11 cellular contexts compared by ENCODE assay signal in genomic region chr7:120064565-120064964, GRCh38.
A peak's percentile ranks its signal among the peaks of the same experiment; 100 is the strongest.
DNase-seq lines count a peak whose midpoint lies in the region; ATAC-seq and TF ChIP-seq lines count a peak whose summit lies in the region.
"Had no signal": no experiment of that assay in that cellular context is flagged by ENCODE, and none has a peak within 500 bp of the region (broad histone marks: within the 10 kb centered on the region; RNA-seq: fewer than 3 reads in every experiment).

No MANE protein-coding gene starts in this region.

- H3K4me3 ChIP-seq in fibroblast of villous mesenchyme (ENCODE audit: low read depth, low read length) (no peak overlapping the region), GM23338 (no peak overlapping the region), heart left ventricle (no peak overlapping the region)
- H3K4me3 ChIP-seq: SK-N-MC had no signal

- no peak overlapping the region for H2BK20ac ChIP-seq in H9 (ENCODE audit: low read depth, low read length, poor library complexity, severe bottlenecking)

- H3K18ac ChIP-seq in H9 (ENCODE audit: insufficient read length, low read depth, low read length): no peak overlapping the region

- ATAC-seq in GM18502 (IDR thresholded peaks at IDR 0.05; ENCODE audit: poor library complexity, unreplicated experiment) (peak; percentile 88), GM21529 (IDR thresholded peaks at IDR 0.05; ENCODE audit: unreplicated experiment) (peak; percentile 91), HG03439 (IDR thresholded peaks at IDR 0.05; ENCODE audit: unreplicated experiment) (peak; percentile 91), GM23338 (no peak), heart left ventricle (no peak)

- no peak overlapping the region for H3K9ac ChIP-seq in H9 (ENCODE audit: extremely low read depth, insufficient read length, low read length)

- no peak for TF ChIP-seq CTCF in fibroblast of villous mesenchyme (IDR thresholded peaks at IDR 0.05; ENCODE audit: insufficient read depth, low read depth, low read length)
- TF ChIP-seq CTCF in GM23338 (conservative IDR thresholded peaks at IDR 0.05; ENCODE audit: low read depth in 2 of 2): no peak
- no peak for TF ChIP-seq CTCF in H9 (conservative IDR thresholded peaks at IDR 0.05)
- TF ChIP-seq CTCF in heart left ventricle (IDR thresholded peaks at IDR 0.05): no peak

- no peak overlapping the region for H3K23ac ChIP-seq in H9 (ENCODE audit: insufficient read length, low read depth, low read length)

- H3K4me3 Mint-ChIP-seq in GM23338: no peak overlapping the region
- H3K4me3 Mint-ChIP-seq in H9: no peak overlapping the region
- H3K4me3 Mint-ChIP-seq: memory B cell had no signal

- H2AFZ ChIP-seq in GM23338: no peak overlapping the region
- H2AFZ ChIP-seq in H9 (ENCODE audit: low read length): no peak overlapping the region

- H4K20me1 ChIP-seq in GM23338 (replicated peaks; ENCODE audit: insufficient read depth): no peaks in the 10 kb centered on the region
- H4K20me1 ChIP-seq in H9 (ENCODE audit: control insufficient read depth, insufficient read depth, insufficient read length): no peaks in the 10 kb centered on the region

- H3K79me2 ChIP-seq in GM23338 (replicated peaks; ENCODE audit: insufficient read depth): no peaks in the 10 kb centered on the region
- no peaks in the 10 kb centered on the region for H3K79me2 ChIP-seq in H9 (ENCODE audit: insufficient read depth, low read length)

- no peaks in the 10 kb centered on the region for H3K79me1 ChIP-seq in H9 (ENCODE audit: insufficient read depth, low read depth, low read length, poor library complexity, severe bottlenecking)

- H3K9me3 ChIP-seq in H9 (ENCODE audit: control insufficient read depth, low read depth, low read length) (no peaks in the 10 kb centered on the region), heart left ventricle (no peaks in the 10 kb centered on the region)

- no peak overlapping the region for H2AK5ac ChIP-seq in H9 (ENCODE audit: insufficient read length, low read length)

- no peak overlapping the region for H2BK120ac ChIP-seq in H9 (ENCODE audit: low read depth, low read length, poor library complexity, severe bottlenecking)

- H2BK15ac ChIP-seq in H9 (ENCODE audit: low read depth, low read length): no peak overlapping the region

- H2BK12ac ChIP-seq in H9 (ENCODE audit: insufficient read length, low read depth, low read length): no peak overlapping the region

- H3K27me3 ChIP-seq in GM23338 (ENCODE audit: insufficient read depth) (no peaks in the 10 kb centered on the region), H9 (ENCODE audit: insufficient read depth, low read length) (no peaks in the 10 kb centered on the region), heart left ventricle (no peaks in the 10 kb centered on the region)

- no peak overlapping the region for H2BK5ac ChIP-seq in H9 (ENCODE audit: insufficient read length, low read length)

- H3K27ac ChIP-seq in GM23338 (ENCODE audit: low read depth) (no peak overlapping the region), H9 (ENCODE audit: insufficient read length, low read depth, low read length) (no peak overlapping the region), heart left ventricle (no peak overlapping the region)
- H3K27ac ChIP-seq: SK-N-MC had no signal

- no peak for TF ChIP-seq POLR2A in heart left ventricle (IDR thresholded peaks at IDR 0.05)

- H3K14ac ChIP-seq in H9 (ENCODE audit: insufficient read depth, low read length): no peak overlapping the region

- DNase-seq in fibroblast of villous mesenchyme (ENCODE audit: low read depth) (peak; percentile 95), GM23338 (ENCODE audit: low spot score) (no peak), H9 (no peak), LoVo (ENCODE audit: low spot score) (no peak), heart left ventricle (no peak)
- DNase-seq: stimulated activated CD4-positive, alpha-beta T cell treated with anti-CD3 and anti-CD28 coated beads, Interleukin-1b, Interleukin-23, amount 100 ng/mL, for 48 hours had no signal

- H3K36me3 ChIP-seq in GM23338 (ENCODE audit: insufficient read depth) (no peaks in the 10 kb centered on the region), heart left ventricle (no peaks in the 10 kb centered on the region)

- no peaks in the 10 kb centered on the region for H3K4me1 ChIP-seq in GM23338 (ENCODE audit: insufficient read depth)
- H3K4me1 ChIP-seq in H9 (ENCODE audit: insufficient read depth, low read length): no peaks in the 10 kb centered on the region
- no peaks in the 10 kb centered on the region for H3K4me1 ChIP-seq in heart left ventricle

- intact Hi-C loops in heart left ventricle (cut with DNase I): no loop called here

- H3K27me3 Mint-ChIP-seq in GM23338 (ENCODE audit: insufficient read depth, low read depth, poor library complexity): no peaks in the 10 kb centered on the region
- H3K27me3 Mint-ChIP-seq in H9 (ENCODE audit: low read depth): no peaks in the 10 kb centered on the region
- H3K27me3 Mint-ChIP-seq: memory B cell had no signal

- peaks cover 33% of the 10 kb centered on the region for H3K9me3 Mint-ChIP-seq in GM23338
- H3K9me3 Mint-ChIP-seq in H9: peaks cover 26 to 31% of the 10 kb centered on the region in 2 experiments

- no peak overlapping the region for H3K4ac ChIP-seq in H9 (ENCODE audit: low read depth, low read length)

- H3K36me3 Mint-ChIP-seq in GM23338 (ENCODE audit: low read depth) (peaks cover 30% of the 10 kb centered on the region), H9 (ENCODE audit: insufficient read depth in 1 of 3, low read depth in 3 of 3) (peaks cover 16 to 30% (median 21%) of the 10 kb centered on the region in 3 experiments)
- H3K36me3 Mint-ChIP-seq: memory B cell had no signal

- no peak overlapping the region for H4K8ac ChIP-seq in H9 (replicated peaks; ENCODE audit: insufficient read length, low read depth, low read length)

- H3F3A ChIP-seq in GM23338 (replicated peaks; ENCODE audit: low read depth): no peaks in the 10 kb centered on the region

- no peak overlapping the region for H3T11ph ChIP-seq in H9 (ENCODE audit: low read length)

- H4K91ac ChIP-seq in H9 (ENCODE audit: insufficient read length, low read depth, low read length): no peak overlapping the region

- H4K5ac ChIP-seq in H9 (ENCODE audit: insufficient read length, low read depth, low read length): no peak overlapping the region

- H3K4me1 Mint-ChIP-seq in GM23338 (no peaks in the 10 kb centered on the region), H9 (peaks cover 0 to 3% of the 10 kb centered on the region in 2 experiments; a peak in 3 of 4 replicates)
- H3K4me1 Mint-ChIP-seq: memory B cell had no signal

- no peak overlapping the region for H3K27ac Mint-ChIP-seq in GM23338
- H3K27ac Mint-ChIP-seq in H9: no peak overlapping the region
- H3K27ac Mint-ChIP-seq: memory B cell had no signal

- no peaks in the 10 kb centered on the region for H3K23me2 ChIP-seq in H9 (ENCODE audit: insufficient read length, low read depth, low read length, poor library complexity, severe bottlenecking)

- no peak overlapping the region for H3K56ac ChIP-seq in H9 (ENCODE audit: insufficient read length, low read depth, low read length)

- H3K4me2 ChIP-seq in GM23338 (no peak overlapping the region), H9 (ENCODE audit: insufficient read depth, insufficient read length, low read length) (no peak overlapping the region)

- no peaks in the 10 kb centered on the region for H3K9me2 ChIP-seq in GM23338 (ENCODE audit: insufficient read depth)

TF ChIP-seq in GM23338, 12 proteins besides CTCF, POLR2A, EP300 and RAD21:
- TF ChIP-seq JUNB (IDR thresholded peaks at IDR 0.05; ENCODE audit: unreplicated experiment): no peak

Comparison
In these comparisons a context has a peak if more than half of its experiments do, and no peak if none do; other contexts are left out.
1. ATAC-seq: peak in GM18502 (single experiment), GM21529 (single experiment) and HG03439 (single experiment); none in GM23338 (single experiment) and heart left ventricle (0 of 4).